In the genomic region with DNA sequence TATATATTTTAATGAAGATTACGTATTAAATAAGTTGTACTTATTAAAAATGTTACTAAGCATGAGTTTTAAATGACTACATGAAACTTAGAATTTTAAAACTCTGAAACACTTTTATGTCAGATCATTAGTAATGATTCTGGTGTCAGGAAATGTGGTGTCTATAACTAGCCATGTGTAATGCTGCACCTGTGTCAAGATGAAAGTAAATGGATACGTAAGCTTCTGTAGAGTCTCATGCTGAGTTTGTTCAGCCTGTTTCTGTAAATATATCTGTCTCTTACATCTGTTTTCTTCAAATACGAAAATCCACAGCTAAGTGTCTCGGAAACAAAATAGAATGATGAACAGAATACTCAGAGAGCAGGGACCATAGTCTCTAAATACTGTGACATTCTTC, we compare ENCODE assay signal across 15 cellular contexts.
"Had no signal": no experiment of that assay in that cellular context is flagged by ENCODE, and none has a peak within 500 bp of the region (broad histone marks: within the 10 kb centered on the region; RNA-seq: fewer than 3 reads in every experiment).

No MANE protein-coding gene starts in this region.

- H3K4me1 ChIP-seq: body of pancreas had no signal

- DNase-seq: activated CD4-positive, alpha-beta T cell treated with anti-CD3 and anti-CD28 coated beads, Interleukin-2, amount 50 U/mL, for 4 hours; activated CD4-positive, CD25-positive, alpha-beta regulatory T cell treated with anti-CD3 and anti-CD28 coated beads, Interleukin-2, amount 50 U/mL, for 72 hours; activated effector memory CD4-positive, alpha-beta T cell treated with Interleukin-2 at 50 U/mL for 16 hours; activated T-cell treated with anti-CD3 and anti-CD28 coated beads, Interleukin-2, amount 50 U/mL, for 1 hour; amniotic stem cell; body of pancreas; effector memory CD8-positive, alpha-beta T cell; erythroblast; hippocampal formation; kidney glomerular epithelial cell; nephron progenitor cell; stimulated activated CD4-positive, alpha-beta T cell treated with anti-CD3 and anti-CD28 coated beads, Interleukin-2, amount 100 ng/mL, for 24 hours; stimulated activated naive B cell treated with anti-CD40 and anti-IgM and Interleukin-4, amounts not matched to agents 10 μg/mL and 1 μg/mL and 100 μg/mL, for 72 hours had no signal

- ATAC-seq: activated naive CD4-positive, alpha-beta T cell treated with anti-CD3 and anti-CD28 coated beads, Interleukin-2, amount 50 U/mL, for 72 hours; body of pancreas; effector memory CD8-positive, alpha-beta T cell; sciatic nerve; stimulated activated naive B cell treated with anti-CD40 and anti-IgM and Interleukin-4, amounts not matched to agents 10 μg/mL and 1 μg/mL and 100 μg/mL, for 72 hours had no signal

- H3K4me3 ChIP-seq: body of pancreas had no signal

- H3K27me3 ChIP-seq: body of pancreas had no signal

- H3K9me3 ChIP-seq: body of pancreas had no signal
